ENCODE assay signal across 18 cellular contexts in the genomic region with DNA sequence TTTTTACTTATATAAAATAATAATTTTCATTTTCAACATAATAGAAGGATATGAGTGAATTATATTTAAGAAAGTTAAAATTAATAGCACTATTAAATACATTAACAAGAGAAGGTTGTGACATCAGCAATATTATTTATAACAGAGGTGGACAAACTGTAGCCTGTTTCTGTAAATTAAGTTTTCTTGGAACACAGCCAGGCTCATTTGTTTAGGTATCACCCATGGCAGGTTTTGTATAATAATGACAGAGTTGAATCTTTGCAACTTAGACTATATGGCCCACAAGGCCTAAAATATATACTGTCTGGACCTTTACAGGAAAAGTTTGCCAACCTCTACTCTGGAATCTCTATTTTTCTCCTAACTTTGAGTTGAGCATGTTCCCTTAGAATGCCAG.
"Had no signal": no experiment of that assay in that cellular context is flagged by ENCODE, and none has a peak within 500 bp of the region (broad histone marks: within the 10 kb centered on the region; RNA-seq: fewer than 3 reads in every experiment).

No MANE protein-coding gene starts in this region.

- H3K9me3 Mint-ChIP-seq: activated B cell treated with CpG ODN at 0.5 μM for 24 hours; activated CD4-positive, alpha-beta memory T cell treated with anti-CD3 and anti-CD28 coated beads, Interleukin-2, amount 10 ng/mL, durations not matched to agents 7 days and 5 days; neural progenitor cell; stimulated activated naive CD8-positive, alpha-beta T cell treated with anti-CD3 and anti-CD28 coated beads, Interleukin-15, Interleukin-2, amounts not matched to agents 100 ng/mL and 50 ng/mL, for 24 hours had no signal

- H3K27me3 ChIP-seq: adrenal gland, gastrocnemius medialis, heart right ventricle, neural progenitor cell, ovary, sigmoid colon, upper lobe of left lung had no signal

- H3K4me2 ChIP-seq: neural progenitor cell had no signal

- DNase-seq: activated B cell treated with CpG ODN at 0.5 μM for 24 hours; activated CD4-positive, alpha-beta memory T cell treated with anti-CD3 and anti-CD28 coated beads, Interleukin-2, amount 10 ng/mL, durations not matched to agents 7 days and 5 days; activated CD8-positive, alpha-beta memory T cell treated with anti-CD3 and anti-CD28 coated beads, Interleukin-2, amount 50 U/mL, for 48 hours; activated naive CD4-positive, alpha-beta T cell treated with Interleukin-2 at 50 U/mL for 16 hours; adrenal gland; cortex of kidney; effector CD8-positive, alpha-beta T cell; gastrocnemius medialis; heart right ventricle; mammary epithelial cell; ovary; sigmoid colon; upper lobe of left lung had no signal

- FAIRE-seq: islet of Langerhans had no signal

- ATAC-seq: gastrocnemius medialis, heart right ventricle, left lobe of liver had no signal

- H3K4me1 ChIP-seq: gastrocnemius medialis had no signal

- H3K27me3 Mint-ChIP-seq: activated B cell treated with CpG ODN at 0.5 μM for 24 hours; activated CD4-positive, alpha-beta memory T cell treated with anti-CD3 and anti-CD28 coated beads, Interleukin-2, amount 10 ng/mL, durations not matched to agents 7 days and 5 days; stimulated activated naive CD8-positive, alpha-beta T cell treated with anti-CD3 and anti-CD28 coated beads, Interleukin-15, Interleukin-2, amounts not matched to agents 100 ng/mL and 50 ng/mL, for 24 hours had no signal

- H2AFZ ChIP-seq: neural progenitor cell had no signal

- H3K9ac ChIP-seq: neural progenitor cell had no signal

- H3K27ac Mint-ChIP-seq: activated B cell treated with CpG ODN at 0.5 μM for 24 hours, neural progenitor cell had no signal

- H3K4me3 Mint-ChIP-seq: activated B cell treated with CpG ODN at 0.5 μM for 24 hours; neural progenitor cell; stimulated activated naive CD8-positive, alpha-beta T cell treated with anti-CD3 and anti-CD28 coated beads, Interleukin-15, Interleukin-2, amounts not matched to agents 100 ng/mL and 50 ng/mL, for 24 hours had no signal

- H3K36me3 ChIP-seq: adrenal gland, gastrocnemius medialis, heart right ventricle, neural progenitor cell, ovary, sigmoid colon had no signal

- H3K36me3 Mint-ChIP-seq: neural progenitor cell had no signal

- H3K9me3 ChIP-seq: adrenal gland, gastrocnemius medialis, heart right ventricle, ovary, sigmoid colon, upper lobe of left lung had no signal

- H3K27ac ChIP-seq: adrenal gland, epithelial cell of prostate, gastrocnemius medialis, neural progenitor cell, sigmoid colon, upper lobe of left lung had no signal

- H3K4me3 ChIP-seq: adrenal gland, gastrocnemius medialis, heart right ventricle, neural progenitor cell, ovary, sigmoid colon, upper lobe of left lung had no signal
